ENCODE assay signal across 1 cellular context in genomic region chr22:32590556-32590955, GRCh38.
TF ChIP-seq lines count a peak whose summit lies in the region.

No MANE protein-coding gene starts in this region.

TF ChIP-seq in K562, 482 proteins besides CTCF, POLR2A, EP300 and RAD21 (continued from another document):
- TF ChIP-seq ASH1L (IDR thresholded peaks at IDR 0.05; ENCODE audit: borderline replicate concordance, low read depth, partially characterized antibody) (no peak), RBM25 (IDR thresholded peaks at IDR 0.05; ENCODE audit: low read depth, low read length, severe bottlenecking) (peak; percentile 91), CBX1 (IDR thresholded peaks at IDR 0.05; ENCODE audit: low read depth) (0 out of 2 replicates have a peak, but pooled peaks have one; percentile 29), ZNF184 (CRISPR knock-in tag; IDR thresholded peaks at IDR 0.05) (peak; percentile 96)
